Comparison of ENCODE assay signal across 18 cellular contexts in genomic region chr9:96509026-96509425, GRCh38. TPM values are rescaled to one million over a fixed set of nuclear protein-coding genes. Genes with fewer than 3 reads are reported as not detected.
DNase-seq lines count a peak whose midpoint lies in the region; ATAC-seq, FAIRE-seq and TF ChIP-seq lines count a peak whose summit lies in the region.
"Had no signal": no experiment of that assay in that cellular context is flagged by ENCODE, and none has a peak within 500 bp of the region (broad histone marks: within the 10 kb centered on the region; RNA-seq: fewer than 3 reads in every experiment).

No MANE protein-coding gene starts in this region.

- intact Hi-C loops in heart left ventricle (cut with DNase I) (loop anchor here in 1 of 10 donors (5.0 kb wide), 1 partner anchor 53 kb away; no protein-coding TSS in a partner anchor), left ventricle myocardium superior (cut with micrococcal nuclease) (no loop called here), tibial artery (cut with DNase I; ENCODE audit: low total_unique reads) (no loop called here), esophagus squamous epithelium (cut with DNase I) (no loop called here)

- H3K4me1 ChIP-seq in heart left ventricle (peaks cover 0 to 38% (median 20%) of the 10 kb centered on the region in 12 donors), tibial artery (peaks cover 0 to 68% (median 35%) of the 10 kb centered on the region in 4 donors), esophagus squamous epithelium (peaks cover 0 to 8% (median 0%) of the 10 kb centered on the region in 3 donors)
- H3K4me1 ChIP-seq: BLaER1, HAP-1, Peyer's patch had no signal

- 71 to 81% (median 77%) methylated on average over 5 of the region's 5 CpGs for WGBS in heart left ventricle, 4 donors
- 73 to 93% methylated on average over 5 of the region's 5 CpGs for WGBS in esophagus squamous epithelium, 2 donors

- peaks cover 0 to 31% (median 9%) of the 10 kb centered on the region in 9 donors for H3K36me3 ChIP-seq in heart left ventricle
- peaks cover 0 to 5% (median 3%) of the 10 kb centered on the region in 3 donors for H3K36me3 ChIP-seq in tibial artery
- peaks cover 0 to 19% (median 0%) of the 10 kb centered on the region in 3 donors for H3K36me3 ChIP-seq in esophagus squamous epithelium
- H3K36me3 ChIP-seq: BLaER1 had no signal

- DNase-seq in heart left ventricle (no peak), left ventricle myocardium superior (no peak), caudate nucleus (lab: John Stamatoyannopoulos, UW) (no peak), neural crest cell (ENCODE audit: low read depth, low spot score) (no peak), tibial artery (no peak), D721Med (ENCODE audit: insufficient read length, low spot score) (no peak), esophagus squamous epithelium (lab: John Stamatoyannopoulos, UW) (no peak)
- DNase-seq: 8988T, DMS53, Karpas-422, NCI-H1105 treated with DMSO at 0.1 percent for 48 hours, NCI-H187, NCI-H446, NCI-H82, Peyer's patch had no signal

- H3K4me3 Mint-ChIP-seq in neural crest cell, result no peak overlapping the region

- H3K27ac ChIP-seq in heart left ventricle, result peak overlapping the region in 11 of 12 donors; percentile 20 to 79 (median 51)
- peak overlapping the region; percentile 8 for H3K27ac ChIP-seq in caudate nucleus (ENCODE audit: low read depth, low read length)
- H3K27ac ChIP-seq in tibial artery, result peak overlapping the region; percentile 65 to 74
- peak overlapping the region in 1 of 4 donors; percentile 18 for H3K27ac ChIP-seq in esophagus squamous epithelium
- H3K27ac ChIP-seq: BLaER1, Peyer's patch had no signal

- H3K4me1 Mint-ChIP-seq in neural crest cell, result peaks cover 21% of the 10 kb centered on the region

- H3K27me3 Mint-ChIP-seq in neural crest cell (ENCODE audit: low read depth), result no peaks in the 10 kb centered on the region

- H3K27ac Mint-ChIP-seq in neural crest cell (ENCODE audit: unreplicated experiment), result peak overlapping the region; percentile 73

- H3K27me3 ChIP-seq in heart left ventricle, result no peaks in the 10 kb centered on the region
- H3K27me3 ChIP-seq in tibial artery, result no peaks in the 10 kb centered on the region
- no peaks in the 10 kb centered on the region for H3K27me3 ChIP-seq in esophagus squamous epithelium
- H3K27me3 ChIP-seq: BLaER1, Peyer's patch had no signal

- peaks cover 8% of the 10 kb centered on the region for H3K36me3 Mint-ChIP-seq in neural crest cell (ENCODE audit: low read depth)

- no peaks in the 10 kb centered on the region for H3K9me3 Mint-ChIP-seq in neural crest cell

- TF ChIP-seq POLR2A in heart left ventricle (IDR thresholded peaks at IDR 0.05) (no peak), esophagus squamous epithelium (IDR thresholded peaks at IDR 0.05) (no peak)

- H3K4me3 ChIP-seq in heart left ventricle (no peak overlapping the region), tibial artery (no peak overlapping the region), esophagus squamous epithelium (no peak overlapping the region)
- H3K4me3 ChIP-seq: BLaER1, HAP-1, Peyer's patch had no signal

- no peak for ATAC-seq in heart left ventricle
- no peak for ATAC-seq in left ventricle myocardium superior
- ATAC-seq in activated CD4-positive, CD25-positive, alpha-beta regulatory T cell treated with anti-CD3 and anti-CD28 coated beads, Interleukin-2, amount 50 U/mL, for 24 hours, result no peak

- H3K9me3 ChIP-seq in heart left ventricle, result no peaks in the 10 kb centered on the region
- H3K9me3 ChIP-seq in tibial artery, result no peaks in the 10 kb centered on the region
- H3K9me3 ChIP-seq in esophagus squamous epithelium, result no peaks in the 10 kb centered on the region
- H3K9me3 ChIP-seq: BLaER1, HAP-1, Peyer's patch had no signal

- TF ChIP-seq CTCF in heart left ventricle (IDR thresholded peaks at IDR 0.05) (no peak), neural crest cell (conservative IDR thresholded peaks at IDR 0.05) (no peak), tibial artery (IDR thresholded peaks at IDR 0.05) (no peak), D721Med (IDR thresholded peaks at IDR 0.05; ENCODE audit: insufficient read depth, missing control alignments) (no peak), esophagus squamous epithelium (IDR thresholded peaks at IDR 0.05) (no peak)

- no peak for FAIRE-seq in D721Med (lab: Jason Lieb, UNC)

RNA-seq across cellular contexts. Expression of gene HABP4, which starts 59.1 kb away (rescaled TPM):
- 10 to 100 TPM; 17.8 to 35.7 (median 25.9) TPM for total RNA-seq in heart left ventricle
- 10 to 100 TPM; 21.6 to 28.6 TPM for polyA plus RNA-seq in heart left ventricle
- total RNA-seq in left ventricle myocardium superior, result 22.7 TPM
- 24.2 and 24.7 TPM in 2 replicates for total RNA-seq in neural crest cell
- total RNA-seq in esophagus squamous epithelium, result 10 to 100 TPM in 1 of 4 donors, 1 to 10 TPM in 2, under 1 TPM in 1; 0.80 to 12.4 (median 2.7) TPM
